ENCODE assay signal across 9 cellular contexts in the genomic region with DNA sequence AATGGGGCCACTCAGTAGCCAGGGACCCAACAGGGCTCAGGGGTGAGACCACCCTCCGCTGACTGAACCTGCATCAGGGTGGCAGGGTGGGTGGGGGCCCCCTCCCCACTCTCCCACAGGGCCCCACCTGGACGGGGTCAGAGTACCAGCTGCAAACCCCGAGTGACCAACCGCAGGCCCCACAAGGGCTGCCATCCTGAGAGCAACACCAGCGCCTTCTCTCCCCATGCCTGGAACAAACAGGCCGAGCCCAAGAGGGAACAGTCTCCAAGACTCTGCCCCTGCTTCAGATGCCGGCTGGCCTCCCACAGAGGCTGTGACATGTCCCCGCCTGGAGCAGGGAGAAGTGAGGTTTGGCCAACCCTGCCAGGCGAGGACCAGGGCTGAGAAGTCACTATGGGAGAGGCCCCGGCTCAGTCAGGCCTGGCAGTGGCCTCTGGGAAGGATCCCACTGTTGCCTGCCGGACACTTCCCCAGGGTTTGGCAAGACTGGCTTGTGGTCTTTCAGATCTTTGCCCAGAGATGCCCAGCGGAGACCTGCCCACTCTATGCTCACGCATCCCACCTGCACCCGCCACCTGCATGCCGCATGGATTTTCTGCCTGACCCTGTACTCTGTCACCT. TPM values are rescaled to one million over a fixed set of nuclear protein-coding genes. Genes with fewer than 3 reads are reported as not detected.
A peak's percentile ranks its signal among the peaks of the same experiment; 100 is the strongest.
DNase-seq lines count a peak whose midpoint lies in the region; TF ChIP-seq lines count a peak whose summit lies in the region.
"Had no signal": no experiment of that assay in that cellular context is flagged by ENCODE, and none has a peak within 500 bp of the region (broad histone marks: within the 10 kb centered on the region; RNA-seq: fewer than 3 reads in every experiment).

No MANE protein-coding gene starts in this region.

- peak overlapping the region; percentile 87 for H3K18ac ChIP-seq in neuronal stem cell (ENCODE audit: low read length)

- peaks cover 46% of the 10 kb centered on the region for H3K4me1 ChIP-seq in KMS-11 (ENCODE audit: low read depth, poor library complexity, severe bottlenecking)
- H3K4me1 ChIP-seq in colonic mucosa, result peaks cover 38% of the 10 kb centered on the region
- H3K4me1 ChIP-seq in neuronal stem cell (ENCODE audit: control insufficient read depth in 2 of 2, insufficient read depth in 1 of 2, low read depth in 1 of 2, low read length in 2 of 2), result peaks cover 21 to 24% of the 10 kb centered on the region in 2 donors
- peaks cover 51 to 63% (median 61%) of the 10 kb centered on the region in 4 donors for H3K4me1 ChIP-seq in transverse colon

- no peak overlapping the region for H2BK12ac ChIP-seq in neuronal stem cell (ENCODE audit: low read length)

- TF ChIP-seq CTCF in CD14-positive monocyte (IDR thresholded peaks at IDR 0.05) (no peak), KMS-11 (conservative IDR thresholded peaks at IDR 0.05; ENCODE audit: low read depth, low read length) (no peak), colonic mucosa (IDR thresholded peaks at IDR 0.05) (no peak), Calu3 (IDR thresholded peaks at IDR 0.05; ENCODE audit: unreplicated experiment) (no peak), transverse colon (IDR thresholded peaks at IDR 0.05) (no peak), WERI-Rb-1 (IDR thresholded peaks at IDR 0.05; ENCODE audit: low read depth, low read length) (no peak)

- DNase-seq in CD14-positive monocyte (ENCODE audit: low spot score) (no peak), colonic mucosa (no peak), neuronal stem cell (ENCODE audit: low spot score) (no peak), Calu3 (no peak), transverse colon (no peak), EL (no peak), WERI-Rb-1 (no peak)

- H3K4me3 Mint-ChIP-seq in CD14-positive monocyte (no peak overlapping the region), Calu3 (ENCODE audit: low read depth, unreplicated experiment) (no peak overlapping the region)

- H3K4me2 ChIP-seq in KMS-11 (peak overlapping the region; percentile 99), neuronal stem cell (ENCODE audit: insufficient read depth, low read length, poor library complexity, severe bottlenecking) (no peak overlapping the region)

- H3K27me3 Mint-ChIP-seq in CD14-positive monocyte (ENCODE audit: low read depth in 3 of 3) (no peaks in the 10 kb centered on the region), Calu3 (ENCODE audit: unreplicated experiment) (no peaks in the 10 kb centered on the region)

- WGBS in neuronal stem cell (ENCODE audit: extremely low coverage in 2 of 2, insufficient read length in 2 of 2, insufficient replicate concordance in 1 of 2), 2 donors, result no CpG with 5 or more reads among the region's 15 CpGs
- 94% methylated on average over 15 of the region's 15 CpGs; no CpG with 5 or more reads in 1 of the 2 donors for WGBS in transverse colon (ENCODE audit: low coverage in 1 of 2), 2 donors

- H3K27me3 ChIP-seq in KMS-11 (ENCODE audit: insufficient read depth, low read depth) (no peaks in the 10 kb centered on the region), colonic mucosa (no peaks in the 10 kb centered on the region), neuronal stem cell (ENCODE audit: control insufficient read depth in 3 of 3, insufficient read depth in 3 of 3, low read depth in 1 of 3, low read length in 3 of 3) (no peaks in the 10 kb centered on the region), transverse colon (no peaks in the 10 kb centered on the region), WERI-Rb-1 (ENCODE audit: insufficient read depth, low read depth, severe bottlenecking) (no peaks in the 10 kb centered on the region)
- H3K27me3 ChIP-seq: left lung had no signal

- H4K8ac ChIP-seq in neuronal stem cell (ENCODE audit: low read depth, low read length), result no peak overlapping the region

- in situ Hi-C loops in transverse colon (cut with MboI; ENCODE audit: low pct_ligation_motif_present in 1 of 4, low pct_unique_long_range_greater_than_20kb in 1 of 4, low sequenced_read_pairs in 3 of 4), result loop anchor here in 1 of 4 donors (25.0 kb wide), 1 partner anchor 108 kb away; no protein-coding TSS in a partner anchor

- TF ChIP-seq POLR2A in transverse colon (IDR thresholded peaks at IDR 0.05), result no peak

- H3K9me3 Mint-ChIP-seq in CD14-positive monocyte (no peaks in the 10 kb centered on the region), Calu3 (ENCODE audit: low read depth, unreplicated experiment) (no peaks in the 10 kb centered on the region)

- H3K9ac ChIP-seq in KMS-11 (peak overlapping the region; percentile 84; the same call in 1 of the 2 replicates), colonic mucosa (ENCODE audit: low read depth in 2 of 2, low read length in 2 of 2) (peak overlapping the region in 1 of 2 donors; percentile 70), neuronal stem cell (ENCODE audit: low read depth, low read length, poor library complexity) (peak overlapping the region; percentile 47)

- BruUV-seq in Calu3 (replicated peaks; lab: Mats Ljungman, UMichigan), result no TSS peak

- no peaks in the 10 kb centered on the region for H4K20me1 ChIP-seq in KMS-11 (ENCODE audit: insufficient read depth)

- H3K36me3 Mint-ChIP-seq in CD14-positive monocyte, result peaks cover 32 to 49% of the 10 kb centered on the region in 2 donors
- H3K36me3 Mint-ChIP-seq in Calu3 (ENCODE audit: insufficient read depth, unreplicated experiment), result peaks cover 17% of the 10 kb centered on the region

- no peak overlapping the region for H2BK120ac ChIP-seq in neuronal stem cell (ENCODE audit: low read depth, low read length)

- H3K27ac ChIP-seq in KMS-11 (peak overlapping the region; percentile 95), colonic mucosa (peak overlapping the region; percentile 82), neuronal stem cell (replicated peaks; ENCODE audit: low read length) (no peak overlapping the region), transverse colon (peak overlapping the region in 2 of 4 donors; percentile 81 to 82), WERI-Rb-1 (no peak overlapping the region)

- no peak overlapping the region for H2BK5ac ChIP-seq in neuronal stem cell (ENCODE audit: low read length)

- no peak overlapping the region for H2BK15ac ChIP-seq in neuronal stem cell (ENCODE audit: low read length)

- peak overlapping the region; percentile 89 for H2AK5ac ChIP-seq in neuronal stem cell (ENCODE audit: low read depth, low read length)

- no peak overlapping the region for H3K4ac ChIP-seq in neuronal stem cell (ENCODE audit: low read length)

- H3K14ac ChIP-seq in neuronal stem cell (ENCODE audit: low read length), result no peak overlapping the region

- TF ChIP-seq EP300 in transverse colon (IDR thresholded peaks at IDR 0.05; ENCODE audit: low read depth), result no peak

- H3K4me1 Mint-ChIP-seq in CD14-positive monocyte (peaks cover 62% of the 10 kb centered on the region), Calu3 (ENCODE audit: low read depth, unreplicated experiment) (peaks cover 23% of the 10 kb centered on the region)

- CTCF ChIA-PET in Calu3 (lab: Charles Lee), result no interaction called here

- H3K36me3 ChIP-seq in KMS-11 (ENCODE audit: insufficient read depth) (no peaks in the 10 kb centered on the region), colonic mucosa (no peaks in the 10 kb centered on the region), neuronal stem cell (replicated peaks in 1 of 2; ENCODE audit: control insufficient read depth in 2 of 2, insufficient read depth in 2 of 2, low read length in 2 of 2) (peaks cover 16 to 24% of the 10 kb centered on the region in 2 donors), transverse colon (no peaks in the 10 kb centered on the region), WERI-Rb-1 (peaks cover 21% of the 10 kb centered on the region)

- H2AFZ ChIP-seq in KMS-11 (ENCODE audit: low read depth), result no peak overlapping the region
- H2AFZ ChIP-seq in neuronal stem cell (ENCODE audit: low read length), result no peak overlapping the region

- H3K27ac Mint-ChIP-seq in CD14-positive monocyte, result peak overlapping the region in 4 of 7 donors; percentile 30 to 67 (median 58)
- no peak overlapping the region for H3K27ac Mint-ChIP-seq in Calu3 (ENCODE audit: unreplicated experiment)

- peak overlapping the region; percentile 48 for H3K23ac ChIP-seq in neuronal stem cell (ENCODE audit: low read depth, low read length, poor library complexity)

- no peak overlapping the region for H4K91ac ChIP-seq in neuronal stem cell (ENCODE audit: low read depth, low read length, poor library complexity)

- intact Hi-C loops in CD14-positive monocyte (cut with micrococcal nuclease) (no loop called here), colonic mucosa (cut with DNase I) (no loop called here), Calu3 (cut with micrococcal nuclease; ENCODE audit: unreplicated experiment) (no loop called here), transverse colon (cut with DNase I; ENCODE audit: low total_unique reads) (loop anchor here (2.0 kb wide), 1 partner anchor 30 kb away; a partner anchor contains a TSS)

- peaks cover 44% of the 10 kb centered on the region for H3K79me1 ChIP-seq in neuronal stem cell (ENCODE audit: low read depth, low read length)

- H3K79me2 ChIP-seq in KMS-11 (ENCODE audit: insufficient read depth, low read depth), result peaks cover 8% of the 10 kb centered on the region; the same call in 1 of the 2 replicates

- H3K4me3 ChIP-seq in KMS-11 (IDR thresholded peaks at IDR 0.05; ENCODE audit: insufficient read depth, low read depth, low read length), result no peak overlapping the region
- H3K4me3 ChIP-seq in colonic mucosa, result no peak overlapping the region
- no peak overlapping the region for H3K4me3 ChIP-seq in neuronal stem cell (ENCODE audit: low read length in 2 of 2)
- no peak overlapping the region for H3K4me3 ChIP-seq in transverse colon
- no peak overlapping the region for H3K4me3 ChIP-seq in WERI-Rb-1 (ENCODE audit: low read depth, low read length)

- H3K9me3 ChIP-seq in colonic mucosa (no peaks in the 10 kb centered on the region), neuronal stem cell (replicated peaks in 1 of 2; ENCODE audit: control insufficient read depth in 2 of 2, insufficient read depth in 1 of 2, low read depth in 1 of 2, low read length in 2 of 2) (no peaks in the 10 kb centered on the region), transverse colon (no peaks in the 10 kb centered on the region), WERI-Rb-1 (ENCODE audit: severe bottlenecking) (no peaks in the 10 kb centered on the region)
- H3K9me3 ChIP-seq: left lung had no signal

RNA-seq across cellular contexts. Expression of a gene that starts 27.2 kb away (rescaled TPM):
- polyA plus RNA-seq in CD14-positive monocyte, result 1 to 10 TPM; 6.5 to 7.0 TPM
- 10 to 100 TPM; 38.0 to 63.2 TPM for total RNA-seq in colonic mucosa
- polyA plus RNA-seq in neuronal stem cell (2013, experiment 1 of 2), result 20.6 TPM
- polyA plus RNA-seq in neuronal stem cell (2013, experiment 2 of 2), result 22.4 TPM
- 15.3 and 21.1 TPM in 2 replicates for total RNA-seq in Calu3 (2022)
- 10 to 100 TPM; 16.5 to 96.5 (median 33.7) TPM for total RNA-seq in transverse colon

RNA-seq across cellular contexts. Expression of a gene that starts 29.8 kb away (rescaled TPM):
- polyA plus RNA-seq in CD14-positive monocyte, result 10 to 100 TPM; 14.0 to 15.0 TPM
- total RNA-seq in colonic mucosa, result 10 to 100 TPM; 54.0 to 66.6 TPM
- polyA plus RNA-seq in neuronal stem cell (2013, experiment 1 of 2), result 88.3 TPM
- 86.1 TPM for polyA plus RNA-seq in neuronal stem cell (2013, experiment 2 of 2)
- 40.7 and 42.0 TPM in 2 replicates for total RNA-seq in Calu3 (2022)
- 10 to 100 TPM; 16.5 to 63.2 (median 34.2) TPM for total RNA-seq in transverse colon

RNA-seq across cellular contexts. Expression of a gene that starts 31.9 kb away (rescaled TPM):
- polyA plus RNA-seq in CD14-positive monocyte, result under 1 TPM in 1 of 2 donors, not detected in 1; 0.17 TPM
- total RNA-seq in colonic mucosa (100 to 1,000 TPM; 197 to 218 TPM), Calu3 (2022) (28.7 and 30.5 TPM in 2 replicates), transverse colon (100 to 1,000 TPM; 146 to 680 (median 245) TPM)
- polyA plus RNA-seq in neuronal stem cell (2013, experiment 1 of 2), result 6.4 TPM
- polyA plus RNA-seq in neuronal stem cell (2013, experiment 2 of 2), result 7.4 TPM

RNA-seq across cellular contexts. Expression of a gene that starts 31.9 kb away (rescaled TPM):
- polyA plus RNA-seq in CD14-positive monocyte, result 1 to 10 TPM; 4.4 to 5.4 TPM
- 10 to 100 TPM; 15.6 to 53.2 TPM for total RNA-seq in colonic mucosa
- polyA plus RNA-seq in neuronal stem cell (2013, experiment 1 of 2), result 59.2 TPM
- polyA plus RNA-seq in neuronal stem cell (2013, experiment 2 of 2), result 56.4 TPM
- 37.2 and 43.3 TPM in 2 replicates for total RNA-seq in Calu3 (2022)
- total RNA-seq in transverse colon, result 10 to 100 TPM in 2 of 4 donors, 1 to 10 TPM in 2; 8.5 to 28.9 (median 11.1) TPM

Comparison
In these comparisons a context has a peak if more than half of its experiments do, and no peak if none do; other contexts are left out.
1. H3K27ac ChIP-seq: peak in KMS-11 (single experiment) and colonic mucosa (single experiment); none in neuronal stem cell (single experiment) and WERI-Rb-1 (single experiment).